Comparison of ENCODE assay signal across 2 cellular contexts in genomic region chr22:18959741-18960140, GRCh38. TPM values are rescaled to one million over a fixed set of nuclear protein-coding genes. Genes with fewer than 3 reads are reported as not detected.
"Had no signal": no experiment of that assay in that cellular context is flagged by ENCODE, and none has a peak within 500 bp of the region (broad histone marks: within the 10 kb centered on the region; RNA-seq: fewer than 3 reads in every experiment).

No MANE protein-coding gene starts in this region.

RNA-seq across cellular contexts. Expression of gene PRODH, which starts 23.6 kb away (rescaled TPM):
- total RNA-seq: activated CD8-positive, alpha-beta T cell treated with anti-CD3 and anti-CD28 coated beads for 36 hours; LHCN-M2 had no signal
